9 cellular contexts compared by ENCODE assay signal in genomic region chr14:54642950-54643695, GRCh38.
DNase-seq lines count a peak whose midpoint lies in the region; ATAC-seq, FAIRE-seq and TF ChIP-seq lines count a peak whose summit lies in the region.
"Had no signal": no experiment of that assay in that cellular context is flagged by ENCODE, and none has a peak within 500 bp of the region (broad histone marks: within the 10 kb centered on the region; RNA-seq: fewer than 3 reads in every experiment).

No MANE protein-coding gene starts in this region.

- H3K4me2 ChIP-seq in K562 (ENCODE audit: insufficient read depth, low read length), result no peak overlapping the region

- H3K4me1 ChIP-seq in Caco-2 (peaks cover 80% of the 10 kb centered on the region), K562 (replicated peaks in 1 of 2; ENCODE audit: control insufficient read depth in 2 of 2, insufficient read depth in 2 of 2, low read length in 2 of 2) (no peaks in the 10 kb centered on the region)

- H3K4me3 ChIP-seq in Caco-2 (ENCODE audit: low read depth, low read length), result no peak overlapping the region
- no peak overlapping the region for H3K4me3 ChIP-seq in K562

- H3K9me1 ChIP-seq in K562 (ENCODE audit: control insufficient read depth, insufficient read depth, low read length), result peaks cover 3% of the 10 kb centered on the region

- H3K27me3 ChIP-seq in Caco-2 (replicated peaks; ENCODE audit: control insufficient read depth, insufficient read depth, low read length), result no peaks in the 10 kb centered on the region
- H3K27me3 ChIP-seq in K562 (ENCODE audit: control insufficient read depth in 2 of 2, insufficient read depth in 2 of 2, low read length in 2 of 2), result no peaks in the 10 kb centered on the region

- WGBS in K562 (ENCODE audit: insufficient coverage, low coverage, missing lambda C conversion rate), result 49% methylated on average over 7 of the region's 7 CpGs

- BruUV-seq in Caco-2 (replicated peaks; lab: Mats Ljungman, UMichigan) (TSS peak; percentile 73), K562 (replicated peaks; lab: Mats Ljungman, UMichigan) (no TSS peak)

- ATAC-seq in K562, result peak; percentile 72
- peak; percentile 23 to 56 for ATAC-seq in naive B cell (ENCODE audit: low read depth in 2 of 2)
- no peak for ATAC-seq in Right ventricle myocardium superior (ENCODE audit: poor library complexity)

- TF ChIP-seq POLR2A in K562 (conservative IDR thresholded peaks at IDR 0.05), result no peak

- H3K9me3 Mint-ChIP-seq in Caco-2 (ENCODE audit: unreplicated experiment), result no peaks in the 10 kb centered on the region
- H3K9me3 Mint-ChIP-seq in naive B cell, result no peaks in the 10 kb centered on the region
- no peaks in the 10 kb centered on the region for H3K9me3 Mint-ChIP-seq in activated naive CD8-positive, alpha-beta T cell treated with anti-CD3 and anti-CD28 coated beads for 36 hours
- H3K9me3 Mint-ChIP-seq: activated naive CD4-positive, alpha-beta T cell treated with anti-CD3 and anti-CD28 coated beads, Interleukin-2, amount 50 U/mL, for 24 hours had no signal

- CTCF ChIA-PET in Caco-2 (lab: Charles Lee) (interaction anchor here (0.6 to 2.7 kb wide), 13 partner anchors 9 to 134 kb away, joined by 3 to 61 read pairs (median 5); partner anchors contain the start of genes CGRRF1 and SAMD4A), K562 (lab: Yijun Ruan, JAX; ENCODE audit: low intra/inter-chr PET ratio) (interaction anchor here (0.7 kb wide), 1 partner anchor 78 kb away, joined by 3 read pairs; no protein-coding TSS in a partner anchor)

- no peak overlapping the region for H3K9ac ChIP-seq in K562 (ENCODE audit: insufficient read depth in 1 of 2, low read depth in 2 of 2, low read length in 2 of 2)

- POLR2A ChIA-PET in Caco-2 (lab: Charles Lee) (interaction anchor here (0.5 to 2.0 kb wide), 8 partner anchors 9 to 78 kb away, joined by 3 to 17 read pairs (median 4); partner anchors contain the start of gene SAMD4A), K562 (lab: Yijun Ruan, JAX) (no interaction called here)

- H3K36me3 Mint-ChIP-seq in Caco-2 (ENCODE audit: insufficient read depth, unreplicated experiment) (peaks cover 13% of the 10 kb centered on the region), naive B cell (no peaks in the 10 kb centered on the region)
- no peaks in the 10 kb centered on the region for H3K36me3 Mint-ChIP-seq in activated naive CD8-positive, alpha-beta T cell treated with anti-CD3 and anti-CD28 coated beads for 36 hours
- H3K36me3 Mint-ChIP-seq: activated naive CD4-positive, alpha-beta T cell treated with anti-CD3 and anti-CD28 coated beads, Interleukin-2, amount 50 U/mL, for 24 hours had no signal

- H3K4me3 Mint-ChIP-seq in Caco-2 (ENCODE audit: unreplicated experiment) (peak overlapping the region; percentile 75), naive B cell (no peak overlapping the region)
- no peak overlapping the region for H3K4me3 Mint-ChIP-seq in activated naive CD8-positive, alpha-beta T cell treated with anti-CD3 and anti-CD28 coated beads for 36 hours
- H3K4me3 Mint-ChIP-seq: activated naive CD4-positive, alpha-beta T cell treated with anti-CD3 and anti-CD28 coated beads, Interleukin-2, amount 50 U/mL, for 24 hours had no signal

- H3K36me3 ChIP-seq in Caco-2 (ENCODE audit: control insufficient read depth, insufficient read depth, low read length) (no peaks in the 10 kb centered on the region), K562 (ENCODE audit: control insufficient read depth, insufficient read depth, low read length) (no peaks in the 10 kb centered on the region; the same call in 2 of the 3 replicates)

- peak; percentile 79 for DNase-seq in Caco-2
- peak; percentile 15 for DNase-seq in HT1080 (ENCODE audit: low read depth)
- DNase-seq in K562 (ENCODE audit: extremely low read depth in 1 of 4, low spot score in 3 of 4), result peak in 1 of 4 experiments; percentile 27
- DNase-seq in naive B cell, result peak; percentile 23
- DNase-seq in Right ventricle myocardium superior, result no peak
- no peak for DNase-seq in NCI-H774 (lab: John Stamatoyannopoulos, UW)
- no peak for DNase-seq in activated naive CD8-positive, alpha-beta T cell treated with anti-CD3 and anti-CD28 coated beads for 36 hours
- DNase-seq in posterior cingulate gyrus, result no peak

- no peaks in the 10 kb centered on the region; the same call in 1 of the 2 replicates for H4K20me1 ChIP-seq in K562 (replicated peaks; ENCODE audit: control insufficient read depth, insufficient read depth, low read length)

- H3K4me1 Mint-ChIP-seq in Caco-2 (ENCODE audit: low read depth, unreplicated experiment) (peaks cover 31% of the 10 kb centered on the region), naive B cell (peaks cover 3 to 10% (median 5%) of the 10 kb centered on the region in 3 donors)
- peaks cover 22% of the 10 kb centered on the region for H3K4me1 Mint-ChIP-seq in activated naive CD8-positive, alpha-beta T cell treated with anti-CD3 and anti-CD28 coated beads for 36 hours

- TF ChIP-seq CTCF in Caco-2 (IDR thresholded peaks at IDR 0.05; ENCODE audit: insufficient read depth in 1 of 2, low read depth in 1 of 2, low read length in 1 of 2, severe bottlenecking in 1 of 2, unreplicated experiment in 1 of 2) (peak in 1 of 2 experiments; percentile 23), K562 (IDR thresholded peaks at IDR 0.05 in 2 of 3, conservative IDR thresholded peaks at IDR 0.05 in 1 of 3; ENCODE audit: insufficient read depth in 2 of 3, low read depth in 1 of 3, low read length in 3 of 3) (peak in 2 of 3 experiments; percentile 34 to 46; a peak in 2 of 6 replicates)

- H3K27ac Mint-ChIP-seq in Caco-2 (ENCODE audit: unreplicated experiment) (peak overlapping the region; percentile 87), naive B cell (peak overlapping the region in 1 of 6 donors; percentile 47)
- H3K27ac Mint-ChIP-seq in activated naive CD8-positive, alpha-beta T cell treated with anti-CD3 and anti-CD28 coated beads for 36 hours, result no peak overlapping the region
- H3K27ac Mint-ChIP-seq: activated naive CD4-positive, alpha-beta T cell treated with anti-CD3 and anti-CD28 coated beads, Interleukin-2, amount 50 U/mL, for 24 hours had no signal

- H3K9me3 ChIP-seq in Caco-2 (no peaks in the 10 kb centered on the region), K562 (replicated peaks; ENCODE audit: control insufficient read depth, insufficient read depth, low read depth, low read length) (no peaks in the 10 kb centered on the region)

- in situ Hi-C loops in K562 (cut with MboI), result no loop called here

- H3K79me2 ChIP-seq in K562 (ENCODE audit: control insufficient read depth, insufficient read depth, low read length), result no peaks in the 10 kb centered on the region

- H3K27me3 Mint-ChIP-seq in Caco-2 (ENCODE audit: insufficient read depth, unreplicated experiment) (no peaks in the 10 kb centered on the region), naive B cell (no peaks in the 10 kb centered on the region)
- H3K27me3 Mint-ChIP-seq in activated naive CD8-positive, alpha-beta T cell treated with anti-CD3 and anti-CD28 coated beads for 36 hours, result peaks cover 5% of the 10 kb centered on the region
- H3K27me3 Mint-ChIP-seq: activated naive CD4-positive, alpha-beta T cell treated with anti-CD3 and anti-CD28 coated beads, Interleukin-2, amount 50 U/mL, for 24 hours had no signal

- peak; percentile 28 to 49; a peak in 3 of 4 replicates for TF ChIP-seq RAD21 in K562 (CRISPR knock-in tag; conservative IDR thresholded peaks at IDR 0.05 in 1 of 2, IDR thresholded peaks at IDR 0.05 in 1 of 2)

- no peak for FAIRE-seq in K562 (lab: Jason Lieb, UNC)

- intact Hi-C loops in Caco-2 (cut with micrococcal nuclease; ENCODE audit: unreplicated experiment) (loop anchor here (1.0 to 2.0 kb wide), 5 partner anchors 9 to 78 kb away; no protein-coding TSS in a partner anchor), K562 (cut with micrococcal nuclease) (loop anchor here (1.0 to 10.0 kb wide), 3 partner anchors 71 to 278 kb away; no protein-coding TSS in a partner anchor), Right ventricle myocardium superior (cut with DNase I) (no loop called here), posterior cingulate gyrus (cut with DNase I) (no loop called here)

- no peak for TF ChIP-seq EP300 in K562 (IDR thresholded peaks at IDR 0.05; ENCODE audit: low read length)

- H3K27ac ChIP-seq in K562 (ENCODE audit: extremely low read depth, low read depth, low read length), result no peak overlapping the region

- no peak overlapping the region for H2AFZ ChIP-seq in K562 (ENCODE audit: low read depth, low read length)

TF ChIP-seq in K562, 482 proteins besides CTCF, POLR2A, EP300 and RAD21 (continues in another document):
- TF ChIP-seq POLR3G (IDR thresholded peaks at IDR 0.05; ENCODE audit: extremely low read depth, insufficient read length, insufficient replicate concordance) (no peak), PRMT5 (CRISPR knock-in tag; IDR thresholded peaks at IDR 0.05) (no peak), CBX1 (IDR thresholded peaks at IDR 0.05; ENCODE audit: low read depth) (no peak), PHB (CRISPR knock-in tag; IDR thresholded peaks at IDR 0.05) (no peak), MYNN (IDR thresholded peaks at IDR 0.05) (no peak), MYNN (CRISPR knock-in tag; IDR thresholded peaks at IDR 0.05) (no peak), MCM2 (IDR thresholded peaks at IDR 0.05; ENCODE audit: low read depth) (no peak), HINFP (tag; conservative IDR thresholded peaks at IDR 0.05; ENCODE audit: low read depth) (no peak), BRCA1 (IDR thresholded peaks at IDR 0.05) (no peak), BRCA1 (CRISPR knock-in tag; IDR thresholded peaks at IDR 0.05) (no peak), ZNF76 (CRISPR knock-in tag; IDR thresholded peaks at IDR 0.05; ENCODE audit: borderline replicate concordance) (no peak)

Comparison
In these comparisons a context has a peak if more than half of its experiments do, and no peak if none do; other contexts are left out.
1. DNase-seq: peak in Caco-2 (2 of 2), HT1080 (single experiment) and naive B cell (single experiment); none in Right ventricle myocardium superior (single experiment), NCI-H774 (single experiment), activated naive CD8-positive, alpha-beta T cell treated with anti-CD3 and anti-CD28 coated beads for 36 hours (single experiment) and posterior cingulate gyrus (0 of 10).
2. intact Hi-C loops: an anchor here in Caco-2 (1.0 to 2.0 kb wide) and K562 (1.0 to 10.0 kb wide); none called in Right ventricle myocardium superior and posterior cingulate gyrus.